In genomic region chr4:174713821-174714220, GRCh38 we compare ENCODE assay signal across 20 cellular contexts.
DNase-seq lines count a peak whose midpoint lies in the region; ATAC-seq, FAIRE-seq and TF ChIP-seq lines count a peak whose summit lies in the region.
"Had no signal": no experiment of that assay in that cellular context is flagged by ENCODE, and none has a peak within 500 bp of the region (broad histone marks: within the 10 kb centered on the region; RNA-seq: fewer than 3 reads in every experiment).

No MANE protein-coding gene starts in this region.

- H3K9me3 ChIP-seq in PC-3 (ENCODE audit: low read length) = no peaks in the 10 kb centered on the region
- no peaks in the 10 kb centered on the region for H3K9me3 ChIP-seq in osteoblast (ENCODE audit: low read depth, low read length)
- H3K9me3 ChIP-seq: adrenal gland, BLaER1, esophagus squamous epithelium had no signal

- peaks cover 16% of the 10 kb centered on the region for H3K4me1 ChIP-seq in PC-3 (ENCODE audit: insufficient read depth, low read length)
- H3K4me1 ChIP-seq in osteoblast (ENCODE audit: insufficient read depth, low read length) = no peaks in the 10 kb centered on the region
- H3K4me1 ChIP-seq: adrenal gland, BLaER1, esophagus squamous epithelium had no signal

- no peak for ATAC-seq in PC-3
- ATAC-seq: Right ventricle myocardium inferior had no signal

- H3K4me2 ChIP-seq in PC-3 (ENCODE audit: low read length) (peak overlapping the region; percentile 21; the same call in 1 of the 2 replicates), osteoblast (ENCODE audit: insufficient read depth, low read length) (no peak overlapping the region)
- H3K4me2 ChIP-seq: BLaER1, KMS-11 had no signal

- BruUV-seq in PC-3 (replicated peaks; lab: Mats Ljungman, UMichigan) = no TSS peak

- intact Hi-C loops in PC-3 (cut with micrococcal nuclease) = loop anchor here (1.0 to 10.0 kb wide), 4 partner anchors 82 to 489 kb away; partner anchors contain the start of gene HPGD

- H3K27me3 ChIP-seq in PC-3 (ENCODE audit: low read length) = no peaks in the 10 kb centered on the region
- no peaks in the 10 kb centered on the region for H3K27me3 ChIP-seq in osteoblast (ENCODE audit: insufficient read depth, low read length)
- H3K27me3 ChIP-seq: adrenal gland, BLaER1, esophagus squamous epithelium had no signal

- POLR2A ChIA-PET in PC-3 (lab: Charles Lee; ENCODE audit: unreplicated experiment) = interaction anchor here (0.5 to 0.6 kb wide), 2 partner anchors 55 to 92 kb away, joined by 4 read pairs; no protein-coding TSS in a partner anchor

- H3K36me3 ChIP-seq in PC-3 (ENCODE audit: low read depth, low read length) = no peaks in the 10 kb centered on the region
- no peaks in the 10 kb centered on the region for H3K36me3 ChIP-seq in osteoblast (ENCODE audit: insufficient read depth, low read length)
- H3K36me3 ChIP-seq: adrenal gland, BLaER1, esophagus squamous epithelium had no signal

- H3K9ac ChIP-seq in PC-3 (ENCODE audit: low read length) = no peak overlapping the region
- H3K9ac ChIP-seq: BLaER1, KMS-11 had no signal

- H4K20me1 ChIP-seq in PC-3 (ENCODE audit: low read length) (no peaks in the 10 kb centered on the region), osteoblast (ENCODE audit: insufficient read depth, low read length) (no peaks in the 10 kb centered on the region)
- H4K20me1 ChIP-seq: BLaER1 had no signal

- no peak for DNase-seq in D721Med (ENCODE audit: insufficient read length, low spot score)
- no peak for DNase-seq in PC-3
- peak; percentile 26 for DNase-seq in choroid plexus epithelial cell (ENCODE audit: low read depth)
- DNase-seq in osteoblast (ENCODE audit: insufficient read length, low spot score, missing footprints) = peak; percentile 8
- DNase-seq in RKO (ENCODE audit: low spot score) = no peak
- no peak for DNase-seq in NOMO-1 (lab: John Stamatoyannopoulos, UW; ENCODE audit: unreplicated experiment in 2 of 2)
- DNase-seq in NOMO-1 treated with DMSO at 0.1 percent for 48 hours (lab: John Stamatoyannopoulos, UW; ENCODE audit: unreplicated experiment) = no peak
- no peak for DNase-seq in amniotic stem cell (lab: John Stamatoyannopoulos, UW)
- DNase-seq: activated CD4-positive, CD25-positive, alpha-beta regulatory T cell; activated CD8-positive, alpha-beta memory T cell treated with anti-CD3 and anti-CD28 coated beads, Interleukin-2, amount 10 ng/mL, durations not matched to agents 7 days and 5 days; esophagus squamous epithelium; NCI-H1436; NCI-H2081 treated with DMSO at 0.1 percent for 48 hours; stimulated activated naive CD4-positive, alpha-beta T cell treated with Interleukin-2 at 50 U/mL for 16 hours had no signal

- CTCF ChIA-PET in PC-3 (lab: Charles Lee) = no interaction called here

- TF ChIP-seq CTCF in D721Med (IDR thresholded peaks at IDR 0.05; ENCODE audit: insufficient read depth, missing control alignments) (no peak), PC-3 (conservative IDR thresholded peaks at IDR 0.05; ENCODE audit: low read depth, low read length) (no peak), choroid plexus epithelial cell (conservative IDR thresholded peaks at IDR 0.05; ENCODE audit: low read depth, low read length) (no peak), osteoblast (IDR thresholded peaks at IDR 0.05; ENCODE audit: extremely low read depth, low read depth, low read length) (no peak)

- H3K79me2 ChIP-seq in PC-3 (ENCODE audit: low read length) (no peaks in the 10 kb centered on the region), osteoblast (ENCODE audit: insufficient read depth, low read length) (no peaks in the 10 kb centered on the region)

- H2AFZ ChIP-seq in PC-3 (ENCODE audit: low read length) = 0 out of 2 replicates have a peak overlapping the region, but pooled peaks have one; percentile 44
- no peak overlapping the region for H2AFZ ChIP-seq in osteoblast (ENCODE audit: low read length)

- FAIRE-seq in D721Med (lab: Jason Lieb, UNC) = peak; percentile 56
- FAIRE-seq: frontal cortex had no signal

- H3K27ac ChIP-seq in PC-3 (ENCODE audit: low read length) (no peak overlapping the region), osteoblast (ENCODE audit: low read depth, low read length) (no peak overlapping the region)
- H3K27ac ChIP-seq: adrenal gland, BLaER1, coronary artery, esophagus squamous epithelium, KMS-11 had no signal

- H3F3A ChIP-seq in PC-3 (ENCODE audit: low read length, unreplicated experiment) = no peaks in the 10 kb centered on the region

- no peaks in the 10 kb centered on the region for H3K9me2 ChIP-seq in PC-3 (replicated peaks; ENCODE audit: low read length)

- H3K4me3 ChIP-seq in PC-3 (ENCODE audit: low read length) (no peak overlapping the region), choroid plexus epithelial cell (ENCODE audit: low read depth, low read length) (no peak overlapping the region), osteoblast (ENCODE audit: insufficient read depth, low read length) (no peak overlapping the region)
- H3K4me3 ChIP-seq: adrenal gland, BLaER1, coronary artery, esophagus squamous epithelium had no signal

Comparison
In these comparisons a context has a peak if more than half of its experiments do, and no peak if none do; other contexts are left out.
1. DNase-seq: peak in choroid plexus epithelial cell (single experiment) and osteoblast (single experiment); none in D721Med (single experiment), PC-3 (single experiment), RKO (single experiment), NOMO-1 (0 of 2), NOMO-1 treated with DMSO at 0.1 percent for 48 hours (single experiment) and amniotic stem cell (single experiment).